2 cellular contexts compared by ENCODE assay signal in the genomic region with DNA sequence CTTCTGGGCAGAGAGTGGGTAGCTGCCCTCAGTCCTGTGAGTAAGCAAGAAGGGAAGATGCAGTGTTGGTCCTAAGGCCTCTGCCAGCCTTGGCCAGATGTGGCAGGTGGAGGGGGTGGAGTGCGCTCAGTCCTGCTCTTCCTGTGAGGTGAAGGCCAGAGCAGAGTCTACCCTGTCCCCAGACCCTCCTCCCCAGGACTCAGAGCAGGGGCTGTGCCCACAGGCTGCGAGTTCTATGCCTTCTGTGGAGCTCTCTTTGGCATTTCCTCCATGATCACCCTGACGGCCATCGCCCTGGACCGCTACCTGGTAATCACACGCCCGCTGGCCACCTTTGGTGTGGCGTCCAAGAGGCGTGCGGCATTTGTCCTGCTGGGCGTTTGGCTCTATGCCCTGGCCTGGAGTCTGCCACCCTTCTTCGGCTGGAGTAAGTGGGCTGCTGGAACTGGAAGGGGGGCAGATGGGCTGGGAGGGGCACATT.
TF ChIP-seq lines count a peak whose summit lies in the region.

No MANE protein-coding gene starts in this region.

TF ChIP-seq in SK-N-SH, 30 proteins besides CTCF, POLR2A, EP300 and RAD21 (continued from another document):
- TF ChIP-seq TEAD4 (IDR thresholded peaks at IDR 0.05; ENCODE audit: borderline replicate concordance, insufficient read depth), result no peak
- TF ChIP-seq TCF12 (IDR thresholded peaks at IDR 0.05), result no peak
- TF ChIP-seq MXI1 (IDR thresholded peaks at IDR 0.05; ENCODE audit: low read depth, low read length), result no peak

TF ChIP-seq in SK-N-SH treated with all-trans-retinoic acid at 6 μM for 48 hours, 23 proteins besides CTCF, POLR2A, EP300 and RAD21 (continued from another document):
- no peak for TF ChIP-seq CREB5 (CRISPR knock-in tag; IDR thresholded peaks at IDR 0.05; ENCODE audit: low read depth)
- TF ChIP-seq CSDC2 (CRISPR knock-in tag; IDR thresholded peaks at IDR 0.05), result no peak
- no peak for TF ChIP-seq ZFP30 (CRISPR knock-in tag; IDR thresholded peaks at IDR 0.05)
- no peak for TF ChIP-seq RARB (CRISPR knock-in tag; IDR thresholded peaks at IDR 0.05)
- no peak for TF ChIP-seq ISL1 (CRISPR knock-in tag; IDR thresholded peaks at IDR 0.05)
- no peak for TF ChIP-seq POU6F1 (CRISPR knock-in tag; IDR thresholded peaks at IDR 0.05; ENCODE audit: borderline replicate concordance, low read depth)
- no peak for TF ChIP-seq OSR1 (CRISPR knock-in tag; IDR thresholded peaks at IDR 0.05)
- no peak for TF ChIP-seq SNAI2 (CRISPR knock-in tag; IDR thresholded peaks at IDR 0.05)
- no peak for TF ChIP-seq PPARA (CRISPR knock-in tag; IDR thresholded peaks at IDR 0.05; ENCODE audit: borderline replicate concordance)
- TF ChIP-seq ZNF8 (CRISPR knock-in tag; IDR thresholded peaks at IDR 0.05), result no peak
- no peak for TF ChIP-seq TOX (CRISPR knock-in tag; IDR thresholded peaks at IDR 0.05; ENCODE audit: borderline replicate concordance)
